22 cellular contexts compared by ENCODE assay signal in the genomic region with DNA sequence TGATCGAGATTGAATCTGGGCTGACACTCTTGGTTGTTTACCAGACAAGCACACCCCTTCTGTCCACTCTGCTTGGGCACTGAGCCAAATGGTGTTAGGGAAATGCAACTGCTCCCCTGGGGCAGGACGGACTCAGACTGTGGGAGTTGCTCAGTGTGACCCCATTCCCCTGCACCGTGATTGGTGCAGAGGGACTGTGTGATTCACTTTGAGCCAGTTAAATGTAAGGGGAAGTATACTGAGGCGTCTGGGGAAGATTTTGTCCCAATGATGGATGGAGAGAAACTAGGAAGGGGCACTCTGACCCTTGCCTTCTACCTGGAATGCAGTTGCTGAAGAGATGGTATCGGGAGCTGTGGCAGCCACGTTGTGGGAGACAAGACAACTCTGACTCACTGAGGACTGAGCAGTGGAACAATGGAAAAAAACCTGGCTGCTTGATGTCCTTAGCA.
DNase-seq lines count a peak whose midpoint lies in the region; ATAC-seq, FAIRE-seq and TF ChIP-seq lines count a peak whose summit lies in the region.
"Had no signal": no experiment of that assay in that cellular context is flagged by ENCODE, and none has a peak within 500 bp of the region (broad histone marks: within the 10 kb centered on the region; RNA-seq: fewer than 3 reads in every experiment).

No MANE protein-coding gene starts in this region.

- H3K36me3 ChIP-seq in brain microvascular endothelial cell (replicated peaks) (no peaks in the 10 kb centered on the region), HepG2 (replicated peaks in 1 of 2; ENCODE audit: control insufficient read depth in 1 of 2, insufficient read depth in 2 of 2, low read length in 2 of 2) (no peaks in the 10 kb centered on the region), upper lobe of right lung (no peaks in the 10 kb centered on the region)

- in situ Hi-C loops in T47D (cut with HindIII; ENCODE audit: low pct_unique_long_range_greater_than_20kb, low sequenced_read_pairs) (no loop called here), brain microvascular endothelial cell (cut with HindIII; ENCODE audit: low pct_ligation_motif_present, low sequenced_read_pairs) (no loop called here), HepG2 (cut with HindIII; ENCODE audit: extremely low pct_ligation_motif_present, low pct_unique_long_range_greater_than_20kb) (no loop called here)

- no peaks in the 10 kb centered on the region for H3K27me3 Mint-ChIP-seq in MCF 10A (ENCODE audit: insufficient read depth, unreplicated experiment)
- H3K27me3 Mint-ChIP-seq: activated CD4-positive, alpha-beta T cell treated with anti-CD3 and anti-CD28 coated beads, Interleukin-2, amount 10 ng/mL, durations not matched to agents 24 days and 14 days; activated naive CD8-positive, alpha-beta T cell treated with anti-CD3 and anti-CD28 coated beads, Interleukin-2, amount 10 ng/mL, durations not matched to agents 7 days and 5 days had no signal

- no peaks in the 10 kb centered on the region for H3K4me1 Mint-ChIP-seq in MCF 10A (ENCODE audit: insufficient read depth, unreplicated experiment)
- H3K4me1 Mint-ChIP-seq: CD4-positive, alpha-beta memory T cell had no signal

- H2AFZ ChIP-seq in HepG2 (ENCODE audit: low read length): no peak overlapping the region

- no peaks in the 10 kb centered on the region for H3K9me3 Mint-ChIP-seq in MCF 10A (ENCODE audit: unreplicated experiment)

- H3K4me2 ChIP-seq in HepG2 (ENCODE audit: low read depth, low read length): peak overlapping the region; percentile 53

- POLR2A ChIA-PET in MCF 10A (lab: Yijun Ruan, JAX) (no interaction called here), HepG2 (lab: Yijun Ruan, JAX) (interaction anchor here (0.9 kb wide), 1 partner anchor 11 kb away, joined by 3 read pairs; no protein-coding TSS in a partner anchor)

- H3K36me3 Mint-ChIP-seq in MCF 10A (ENCODE audit: insufficient read depth, unreplicated experiment): no peaks in the 10 kb centered on the region
- H3K36me3 Mint-ChIP-seq: activated naive CD8-positive, alpha-beta T cell treated with anti-CD3 and anti-CD28 coated beads, Interleukin-2, amount 10 ng/mL, durations not matched to agents 7 days and 5 days; CD4-positive, alpha-beta memory T cell had no signal

- FAIRE-seq in HepG2 (lab: Jason Lieb, UNC): no peak
- FAIRE-seq: GM12878, islet of Langerhans had no signal

- TF ChIP-seq RAD21 in HepG2 (CRISPR knock-in tag; IDR thresholded peaks at IDR 0.05): no peak

- WGBS in HepG2 (ENCODE audit: low lambda C conversion rate): 50% methylated on average over 6 of the region's 6 CpGs

- intact Hi-C loops in MCF 10A (cut with micrococcal nuclease) (no loop called here), HepG2 (cut with micrococcal nuclease; ENCODE audit: unreplicated experiment) (no loop called here), upper lobe of right lung (cut with DNase I) (no loop called here)

- no peak for TF ChIP-seq EP300 in HepG2 (IDR thresholded peaks at IDR 0.05; ENCODE audit: low read depth in 2 of 2, low read length in 2 of 2)
- no peak for TF ChIP-seq EP300 in HepG2 (CRISPR knock-in tag; IDR thresholded peaks at IDR 0.05; ENCODE audit: borderline replicate concordance)

- DNase-seq in T47D (ENCODE audit: low read depth in 1 of 2, low spot score in 1 of 2) (peak; percentile 40 to 100), MCF 10A (ENCODE audit: unreplicated experiment) (no peak), brain microvascular endothelial cell (peak; percentile 24), HepG2 (ENCODE audit: low spot score) (peak; percentile 47), upper lobe of right lung (no peak), NCI-H1105 (lab: John Stamatoyannopoulos, UW) (no peak)
- DNase-seq: ACHN; activated CD4-positive, alpha-beta T cell treated with anti-CD3 and anti-CD28 coated beads, Interleukin-2, amount 10 ng/mL, durations not matched to agents 24 days and 14 days; activated naive CD8-positive, alpha-beta T cell treated with anti-CD3 and anti-CD28 coated beads, Interleukin-2, amount 10 ng/mL, durations not matched to agents 7 days and 5 days; activated T-cell treated with anti-CD3 and anti-CD28 coated beads, Interleukin-2, amount 50 U/mL, for 1 hour; CD4-positive, alpha-beta memory T cell; cerebellar nuclear complex; NCI-H526 treated with DMSO at 0.1 percent for 48 hours; SHP77; T1000 had no signal

- TF ChIP-seq CTCF in MCF 10A (IDR thresholded peaks at IDR 0.05; ENCODE audit: unreplicated experiment) (no peak), brain microvascular endothelial cell (IDR thresholded peaks at IDR 0.05; ENCODE audit: low read depth, low read length, missing control alignments) (no peak), HepG2 (CRISPR knock-in tag; IDR thresholded peaks at IDR 0.05) (no peak), upper lobe of right lung (IDR thresholded peaks at IDR 0.05) (no peak)

- no peaks in the 10 kb centered on the region for H4K20me1 ChIP-seq in HepG2 (ENCODE audit: insufficient read depth, low read length)

- ATAC-seq in HepG2 (peak; percentile 84), upper lobe of right lung (peak; percentile 48), HG02623 (IDR thresholded peaks at IDR 0.05; ENCODE audit: unreplicated experiment) (no peak), GM18909 (IDR thresholded peaks at IDR 0.05; ENCODE audit: poor library complexity, unreplicated experiment) (no peak)
- ATAC-seq: GM12878, HCT116 had no signal

- H3K27me3 ChIP-seq in brain microvascular endothelial cell (replicated peaks): no peaks in the 10 kb centered on the region
- no peaks in the 10 kb centered on the region for H3K27me3 ChIP-seq in HepG2 (ENCODE audit: control insufficient read depth in 1 of 2, insufficient read depth in 2 of 2, low read length in 2 of 2)
- H3K27me3 ChIP-seq in upper lobe of right lung: no peaks in the 10 kb centered on the region

- TF ChIP-seq POLR2A in HepG2 (IDR thresholded peaks at IDR 0.05; ENCODE audit: insufficient read depth in 1 of 2, low read depth in 2 of 2, low read length in 2 of 2): no peak

- H3K9me3 ChIP-seq in HepG2 (ENCODE audit: low read length) (no peaks in the 10 kb centered on the region), upper lobe of right lung (no peaks in the 10 kb centered on the region)

- H3K4me1 ChIP-seq in HepG2 (ENCODE audit: insufficient read depth, low read length): peaks cover 44% of the 10 kb centered on the region
- H3K4me1 ChIP-seq in upper lobe of right lung: no peaks in the 10 kb centered on the region

- H3K27ac ChIP-seq in brain microvascular endothelial cell (no peak overlapping the region), HepG2 (ENCODE audit: extremely low read length, insufficient read depth, low read length) (peak overlapping the region; percentile 45), upper lobe of right lung (no peak overlapping the region)
- H3K27ac ChIP-seq: HL-60 had no signal

- no peak overlapping the region for H3K27ac Mint-ChIP-seq in MCF 10A (ENCODE audit: low read depth, unreplicated experiment)
- H3K27ac Mint-ChIP-seq: activated CD4-positive, alpha-beta T cell treated with anti-CD3 and anti-CD28 coated beads, Interleukin-2, amount 10 ng/mL, durations not matched to agents 24 days and 14 days; activated naive CD8-positive, alpha-beta T cell treated with anti-CD3 and anti-CD28 coated beads, Interleukin-2, amount 10 ng/mL, durations not matched to agents 7 days and 5 days; CD4-positive, alpha-beta memory T cell; progenitor cell of endocrine pancreas had no signal

- no peak overlapping the region for H3K4me3 Mint-ChIP-seq in MCF 10A (ENCODE audit: unreplicated experiment)
- H3K4me3 Mint-ChIP-seq: activated CD4-positive, alpha-beta T cell treated with anti-CD3 and anti-CD28 coated beads, Interleukin-2, amount 10 ng/mL, durations not matched to agents 24 days and 14 days; activated naive CD8-positive, alpha-beta T cell treated with anti-CD3 and anti-CD28 coated beads, Interleukin-2, amount 10 ng/mL, durations not matched to agents 7 days and 5 days; CD4-positive, alpha-beta memory T cell had no signal

- CTCF ChIA-PET in MCF 10A (lab: Yijun Ruan, JAX): interaction anchor here (1.2 kb wide), 1 partner anchor 14 kb away, joined by 3 read pairs; no protein-coding TSS in a partner anchor
- CTCF ChIA-PET in HepG2 (lab: Yijun Ruan, JAX; ENCODE audit: low intra/inter-chr PET ratio, low total read pairs): no interaction called here

- no peak overlapping the region for H3K4me3 ChIP-seq in brain microvascular endothelial cell (ENCODE audit: low read depth, low read length)
- no peak overlapping the region for H3K4me3 ChIP-seq in HepG2 (replicated peaks in 1 of 3; ENCODE audit: insufficient read depth in 1 of 3, low read depth in 2 of 3, low read length in 3 of 3)
- H3K4me3 ChIP-seq in upper lobe of right lung: no peak overlapping the region
- H3K4me3 ChIP-seq: GM12878 had no signal

- peak overlapping the region; percentile 2; the same call in 1 of the 2 replicates for H3K9ac ChIP-seq in HepG2 (ENCODE audit: insufficient read depth, low read depth, low read length)

- H3K79me2 ChIP-seq in HepG2 (ENCODE audit: insufficient read depth, low read length): no peaks in the 10 kb centered on the region

- BruUV-seq in MCF 10A (replicated peaks; lab: Mats Ljungman, UMichigan) (no TSS peak), HepG2 (replicated peaks; lab: Mats Ljungman, UMichigan) (no TSS peak)

TF ChIP-seq in HepG2, 621 proteins besides CTCF, POLR2A, EP300 and RAD21 (continues in another document):
- TF ChIP-seq ZNF678 (CRISPR knock-in tag; IDR thresholded peaks at IDR 0.05) (no peak), ZNF644 (CRISPR knock-in tag; IDR thresholded peaks at IDR 0.05; ENCODE audit: low read depth) (0 out of 2 replicates have a peak, but pooled peaks have one; percentile 8), RARA (CRISPR knock-in tag; IDR thresholded peaks at IDR 0.05) (peak; percentile 53), KAT8 (CRISPR knock-in tag; IDR thresholded peaks at IDR 0.05) (0 out of 2 replicates have a peak, but pooled peaks have one; percentile 22), ZSCAN22 (CRISPR knock-in tag; IDR thresholded peaks at IDR 0.05) (no peak), PAWR (CRISPR knock-in tag; IDR thresholded peaks at IDR 0.05; ENCODE audit: borderline replicate concordance) (no peak), IRF2 (CRISPR knock-in tag; IDR thresholded peaks at IDR 0.05) (0 out of 2 replicates have a peak, but pooled peaks have one; percentile 34), TEAD3 (CRISPR knock-in tag; optimal IDR thresholded peaks at IDR 0.05; ENCODE audit: borderline replicate concordance) (peak; percentile 59), KAT7 (CRISPR knock-in tag; IDR thresholded peaks at IDR 0.05; ENCODE audit: borderline replicate concordance) (no peak), FOXO1 (CRISPR knock-in tag; IDR thresholded peaks at IDR 0.05) (peak; percentile 28; the same call in 1 of the 2 replicates)

Comparison
In these comparisons a context has a peak if more than half of its experiments do, and no peak if none do; other contexts are left out.
1. DNase-seq: peak in T47D (2 of 2), brain microvascular endothelial cell (single experiment) and HepG2 (single experiment); none in MCF 10A (single experiment), upper lobe of right lung (single experiment) and NCI-H1105 (single experiment).
2. ATAC-seq: peak in HepG2 (single experiment) and upper lobe of right lung (single experiment); none in HG02623 (single experiment) and GM18909 (single experiment).